8 cellular contexts compared by ENCODE assay signal in genomic region chr1:226406401-226406881, GRCh38. TPM values are rescaled to one million over a fixed set of nuclear protein-coding genes. Genes with fewer than 3 reads are reported as not detected.
DNase-seq lines count a peak whose midpoint lies in the region; ATAC-seq, FAIRE-seq and TF ChIP-seq lines count a peak whose summit lies in the region.

No MANE protein-coding gene starts in this region.

- H3K27me3 ChIP-seq in ACC112 (ENCODE audit: insufficient read depth, low read length) (no peaks in the 10 kb centered on the region), ectodermal cell (ENCODE audit: control insufficient read depth, insufficient read depth, low read length, poor library complexity, severe bottlenecking) (no peaks in the 10 kb centered on the region)

- H3K36me3 ChIP-seq in ACC112 (ENCODE audit: insufficient read depth, low read length) (no peaks in the 10 kb centered on the region), ectodermal cell (ENCODE audit: control insufficient read depth, insufficient read depth, low read length) (peaks cover 8% of the 10 kb centered on the region)

- peaks cover 60% of the 10 kb centered on the region for H3K4me1 Mint-ChIP-seq in nephron progenitor cell

- H3K4me3 Mint-ChIP-seq in nephron progenitor cell = peak overlapping the region; percentile 96

- TF ChIP-seq CTCF in GM13977 (IDR thresholded peaks at IDR 0.05; ENCODE audit: extremely low read depth, insufficient read depth, missing control alignments) = peak; percentile 2
- TF ChIP-seq CTCF in nephron progenitor cell (IDR thresholded peaks at IDR 0.05) = no peak

- H3K4me1 ChIP-seq in ACC112 (ENCODE audit: control insufficient read depth, insufficient read depth, low read length, unreplicated experiment) (peaks cover 33% of the 10 kb centered on the region), ectodermal cell (ENCODE audit: control insufficient read depth, insufficient read depth, low read length) (peaks cover 29% of the 10 kb centered on the region)

- WGBS in ectodermal cell, 2 experiments = 7 to 8% methylated on average over 10 of the region's 10 CpGs

- ATAC-seq in GM19395 (IDR thresholded peaks at IDR 0.05; ENCODE audit: unreplicated experiment) (no peak), GM18861 (IDR thresholded peaks at IDR 0.05; ENCODE audit: unreplicated experiment) (no peak)

- in situ Hi-C loops in GM13977 (cut with MboI; ENCODE audit: low pct_unique_long_range_greater_than_20kb, low sequenced_read_pairs, unreplicated experiment) = no loop called here

- peaks cover 8% of the 10 kb centered on the region for H3K27me3 Mint-ChIP-seq in nephron progenitor cell (ENCODE audit: low read depth, poor library complexity)

- H3K9me3 Mint-ChIP-seq in nephron progenitor cell = no peaks in the 10 kb centered on the region

- H3K4me3 ChIP-seq in ACC112 (ENCODE audit: low read depth, low read length) = peak overlapping the region; percentile 84
- peak overlapping the region; percentile 80 for H3K4me3 ChIP-seq in ectodermal cell (ENCODE audit: insufficient read depth, low read depth, low read length)

- no peak for FAIRE-seq in RCC 7860 (lab: Jason Lieb, UNC)

- peaks cover 12% of the 10 kb centered on the region for H3K36me3 Mint-ChIP-seq in nephron progenitor cell (ENCODE audit: low read depth)

- peak overlapping the region; percentile 79 for H2AFZ ChIP-seq in ACC112 (ENCODE audit: low read length, unreplicated experiment)

- no peaks in the 10 kb centered on the region for H3K9me3 ChIP-seq in ectodermal cell (ENCODE audit: control insufficient read depth, low read length)

- DNase-seq in GM13977 (ENCODE audit: low spot score) (no peak), RCC 7860 (ENCODE audit: low spot score) (peak; percentile 48), nephron progenitor cell (no peak), iPS-NIHi11 (ENCODE audit: low spot score) (no peak)

- H3K27ac ChIP-seq in ACC112 (ENCODE audit: low read depth, low read length) = peak overlapping the region; percentile 49
- no peak overlapping the region for H3K27ac ChIP-seq in ectodermal cell (ENCODE audit: insufficient read depth, low read depth, low read length, poor library complexity, severe bottlenecking)

- H3K79me2 ChIP-seq in ACC112 (ENCODE audit: control insufficient read depth, insufficient read depth, low read length, unreplicated experiment) = peaks cover 52% of the 10 kb centered on the region

- peak overlapping the region; percentile 53 for H3K27ac Mint-ChIP-seq in nephron progenitor cell

RNA-seq across cellular contexts. Expression of gene PARP1, which starts 1.5 kb away (rescaled TPM):
- 289 TPM for polyA plus RNA-seq in ectodermal cell (2013, experiment 1 of 4)
- 268 TPM for polyA plus RNA-seq in ectodermal cell (2013, experiment 2 of 4)
- 203 TPM for polyA plus RNA-seq in ectodermal cell (2013, experiment 3 of 4)
- polyA plus RNA-seq in ectodermal cell (2013, experiment 4 of 4) = 214 TPM
